Comparison of ENCODE assay signal across 8 cellular contexts in the genomic region with DNA sequence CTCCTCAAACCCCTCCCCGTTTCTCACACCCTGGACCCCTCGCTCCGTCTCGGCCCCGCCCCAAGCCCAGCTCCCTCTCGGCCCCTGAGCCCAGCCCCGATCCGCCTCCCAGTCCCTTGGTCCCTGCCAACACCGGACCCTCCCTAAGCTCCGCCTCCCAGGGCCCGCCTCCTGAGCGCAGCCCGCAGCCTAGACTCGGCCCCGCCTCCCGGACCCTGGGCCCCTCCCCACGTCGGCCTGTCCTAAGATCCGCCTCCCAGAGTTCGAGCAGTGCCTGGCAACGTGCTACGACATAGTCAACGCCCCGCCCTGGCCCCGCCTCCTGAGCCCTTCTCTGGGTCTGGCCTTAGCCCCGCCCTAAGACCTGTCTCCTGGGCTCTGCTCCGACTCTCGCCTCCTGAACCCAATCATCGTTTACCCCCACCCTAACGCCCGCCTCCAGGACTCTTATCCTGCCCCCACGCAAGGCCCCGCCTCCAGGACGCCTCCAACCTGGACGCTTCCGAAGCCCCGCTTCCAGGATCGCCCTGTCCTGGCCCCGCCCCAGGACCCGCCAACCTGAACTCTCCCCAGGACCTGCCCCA. TPM values are rescaled to one million over a fixed set of nuclear protein-coding genes. Genes with fewer than 3 reads are reported as not detected.
DNase-seq lines count a peak whose midpoint lies in the region; ATAC-seq and TF ChIP-seq lines count a peak whose summit lies in the region.
"Not testable (repeated sequence)": the region's sequence is repeated elsewhere in the genome, so short reads cannot be mapped to it uniquely, and the experiment has no call there.

No MANE protein-coding gene starts in this region.

- peak overlapping the region; percentile 91 for H3K27ac ChIP-seq in parathyroid adenoma
- H3K27ac ChIP-seq in tibial artery = peak overlapping the region; percentile 90 to 97

- not testable (repeated sequence) for H3K36me3 ChIP-seq in parathyroid adenoma (ENCODE audit: control insufficient read depth, insufficient read depth, low read length); tibial artery

- intact Hi-C loops in Right ventricle myocardium superior (cut with DNase I) = not testable (repeated sequence)
- intact Hi-C loops in tibial artery (cut with DNase I; ENCODE audit: low total_unique reads) = loop anchor here (10.0 kb wide), 1 partner anchor 321 kb away; a partner anchor contains a TSS

- peak overlapping the region; percentile 49 for H3K27ac Mint-ChIP-seq in activated naive CD8-positive, alpha-beta T cell treated with anti-CD3 and anti-CD28 coated beads, Interleukin-2, amount 50 U/mL, for 24 hours

- not testable (repeated sequence) for H3K9me3 Mint-ChIP-seq in activated naive CD8-positive, alpha-beta T cell treated with anti-CD3 and anti-CD28 coated beads, Interleukin-2, amount 50 U/mL, for 24 hours

- not testable (repeated sequence) for H3K9ac ChIP-seq in parathyroid adenoma

- DNase-seq in GM12864 (ENCODE audit: low read depth) (peak; percentile 87), NCI-H1417 treated with DMSO at 0.1 percent for 48 hours (lab: John Stamatoyannopoulos, UW) (peak; percentile 87), SW 1271 (lab: John Stamatoyannopoulos, UW) (peak; percentile 95 to 96), Right ventricle myocardium superior (peak; percentile 100), tibial artery (peak; percentile 100)
- peak; percentile 99 for DNase-seq in activated naive CD8-positive, alpha-beta T cell treated with anti-CD3 and anti-CD28 coated beads, Interleukin-2, amount 50 U/mL, for 24 hours

- H3K4me1 ChIP-seq in parathyroid adenoma = not testable (repeated sequence)
- peaks cover 0 to 17% (median 5%) of the 10 kb centered on the region in 4 donors for H3K4me1 ChIP-seq in tibial artery

- H2AFZ ChIP-seq in parathyroid adenoma = peak overlapping the region; percentile 80

- H3K9me3 ChIP-seq in parathyroid adenoma (ENCODE audit: control insufficient read depth, low read length); tibial artery: not testable (repeated sequence)

- H3K4me3 ChIP-seq in GM12864 (ENCODE audit: low read depth, low read length) (peak overlapping the region; percentile 59), parathyroid adenoma (ENCODE audit: low read depth, low read length) (peak overlapping the region; percentile 66), tibial artery (peak overlapping the region; percentile 75 to 93)

- H3K79me2 ChIP-seq in parathyroid adenoma = not testable (repeated sequence)

- H3K27me3 Mint-ChIP-seq in activated naive CD8-positive, alpha-beta T cell treated with anti-CD3 and anti-CD28 coated beads, Interleukin-2, amount 50 U/mL, for 24 hours = not testable (repeated sequence)

- peak; percentile 85 for ATAC-seq in HG02798 (IDR thresholded peaks at IDR 0.05; ENCODE audit: poor library complexity, unreplicated experiment)
- peak; percentile 81 for ATAC-seq in activated naive CD8-positive, alpha-beta T cell treated with anti-CD3 and anti-CD28 coated beads, Interleukin-2, amount 50 U/mL, for 24 hours
- ATAC-seq in Right ventricle myocardium superior (ENCODE audit: poor library complexity) = peak; percentile 91

- peak overlapping the region; percentile 88 for H3K4me3 Mint-ChIP-seq in activated naive CD8-positive, alpha-beta T cell treated with anti-CD3 and anti-CD28 coated beads, Interleukin-2, amount 50 U/mL, for 24 hours

- not testable (repeated sequence) for H3K36me3 Mint-ChIP-seq in activated naive CD8-positive, alpha-beta T cell treated with anti-CD3 and anti-CD28 coated beads, Interleukin-2, amount 50 U/mL, for 24 hours (ENCODE audit: low read depth)

- not testable (repeated sequence) for H3K27me3 ChIP-seq in parathyroid adenoma (ENCODE audit: control insufficient read depth, insufficient read depth, low read length); tibial artery

- not testable (repeated sequence) for TF ChIP-seq CTCF in GM12864 (IDR thresholded peaks at IDR 0.05; ENCODE audit: low read depth, low read length, missing control alignments); parathyroid adenoma (IDR thresholded peaks at IDR 0.05); tibial artery (IDR thresholded peaks at IDR 0.05)

- H3K4me2 ChIP-seq in parathyroid adenoma (ENCODE audit: low read length) = peak overlapping the region; percentile 81

- H3K4me1 Mint-ChIP-seq in activated naive CD8-positive, alpha-beta T cell treated with anti-CD3 and anti-CD28 coated beads, Interleukin-2, amount 50 U/mL, for 24 hours = peaks cover 30% of the 10 kb centered on the region

RNA-seq across cellular contexts. Expression of a gene that starts 53.1 kb away (rescaled TPM):
- total RNA-seq in Right ventricle myocardium superior = 4.6 TPM

Comparison
In these comparisons a context has a peak if more than half of its experiments do, and no peak if none do; other contexts are left out.
1. Peak in every context shown above with its lines: DNase-seq, ATAC-seq, H3K4me3 ChIP-seq and H3K27ac ChIP-seq.